In the genomic region with DNA sequence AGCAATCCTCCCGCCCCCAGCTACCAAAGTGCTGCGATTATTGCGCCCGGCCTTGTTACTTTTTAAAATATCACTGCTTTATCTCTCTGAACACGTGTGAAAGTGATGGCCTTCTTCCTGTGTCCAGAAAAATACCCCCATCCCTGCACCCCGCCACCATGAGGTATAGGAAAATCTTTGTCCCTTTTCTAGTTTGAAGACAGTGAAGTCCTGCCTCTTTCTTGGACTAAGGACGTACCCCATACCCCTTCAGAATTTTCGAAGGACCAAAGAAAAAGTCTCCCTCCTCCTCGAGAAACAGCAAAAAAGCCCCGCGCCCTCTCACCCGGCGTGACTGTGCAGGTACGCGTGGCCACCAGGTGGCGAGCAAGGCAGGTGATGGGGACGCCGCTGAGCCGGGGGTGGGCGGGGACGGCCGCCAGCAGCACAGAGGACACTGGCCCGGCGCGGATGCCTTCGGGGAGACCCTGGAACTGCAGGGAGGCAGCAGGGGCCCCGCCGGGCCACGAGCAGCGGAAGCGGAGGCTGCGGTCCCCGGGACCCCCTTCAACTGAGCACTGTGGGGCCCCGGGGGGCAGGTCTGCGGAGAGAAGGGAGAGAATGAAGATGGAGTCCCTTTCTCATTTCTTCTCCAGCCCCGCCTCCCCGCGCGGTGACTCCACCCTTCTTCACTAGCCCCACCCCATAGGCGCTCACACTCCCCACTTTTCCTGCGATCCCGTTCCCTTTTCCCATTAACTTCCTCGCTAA, we compare ENCODE assay signal across 8 cellular contexts. TPM values are rescaled to one million over a fixed set of nuclear protein-coding genes. Genes with fewer than 3 reads are reported as not detected.
DNase-seq lines count a peak whose midpoint lies in the region; ATAC-seq and TF ChIP-seq lines count a peak whose summit lies in the region.

No MANE protein-coding gene starts in this region.

- TF ChIP-seq CTCF in lung (IDR thresholded peaks at IDR 0.05; ENCODE audit: control extremely low read depth, extremely low read depth): peak; percentile 76

- no peaks in the 10 kb centered on the region for H3K9me3 Mint-ChIP-seq in activated CD4-positive, alpha-beta memory T cell treated with anti-CD3 and anti-CD28 coated beads, Interleukin-2, amount 10 ng/mL, durations not matched to agents 7 days and 5 days

- H3K27me3 Mint-ChIP-seq in activated CD4-positive, alpha-beta memory T cell treated with anti-CD3 and anti-CD28 coated beads, Interleukin-2, amount 10 ng/mL, durations not matched to agents 7 days and 5 days: peaks cover 9% of the 10 kb centered on the region

- DNase-seq in SIG-M5 treated with dmso at 0.1 percent for 504 hours (lab: John Stamatoyannopoulos, UW; ENCODE audit: unreplicated experiment) (peak; percentile 72), SIG-M5 (lab: John Stamatoyannopoulos, UW) (no peak), NCI-H748 (lab: John Stamatoyannopoulos, UW; ENCODE audit: unreplicated experiment) (peak; percentile 79), lung (ENCODE audit: low spot score) (peak; percentile 82)
- DNase-seq in activated CD4-positive, alpha-beta memory T cell treated with anti-CD3 and anti-CD28 coated beads, Interleukin-2, amount 10 ng/mL, durations not matched to agents 7 days and 5 days: peak; percentile 90
- peak; percentile 53 to 82 (median 65) for DNase-seq in stimulated activated CD4-positive, alpha-beta T cell treated with anti-CD3 and anti-CD28 coated beads, TNF-alpha, amount 100 ng/mL, for 1 hour (ENCODE audit: low read depth in 3 of 3, low spot score in 1 of 3)

- H3K27ac ChIP-seq in ectodermal cell (ENCODE audit: insufficient read depth, low read depth, low read length, poor library complexity, severe bottlenecking) (peak overlapping the region; percentile 67), lung (ENCODE audit: low read depth in 1 of 2, low read length in 1 of 2) (peak overlapping the region in 1 of 2 donors; percentile 59)

- no peaks in the 10 kb centered on the region for H3K36me3 ChIP-seq in ectodermal cell (ENCODE audit: control insufficient read depth, insufficient read depth, low read length)
- no peaks in the 10 kb centered on the region for H3K36me3 ChIP-seq in lung (ENCODE audit: control insufficient read depth in 2 of 2, insufficient read depth in 2 of 2, low read length in 2 of 2)

- H3K36me3 Mint-ChIP-seq in activated CD4-positive, alpha-beta memory T cell treated with anti-CD3 and anti-CD28 coated beads, Interleukin-2, amount 10 ng/mL, durations not matched to agents 7 days and 5 days (ENCODE audit: low read depth): no peaks in the 10 kb centered on the region

- CTCF ChIA-PET in activated CD4-positive, alpha-beta memory T cell treated with anti-CD3 and anti-CD28 coated beads, Interleukin-2, amount 10 ng/mL, durations not matched to agents 7 days and 5 days (lab: Charles Lee): interaction anchor here (0.7 to 5.0 kb wide), 19 partner anchors 10 to 323 kb away, joined by 3 to 33 read pairs (median 6); a partner anchor contains a TSS

- H3K4me3 Mint-ChIP-seq in activated CD4-positive, alpha-beta memory T cell treated with anti-CD3 and anti-CD28 coated beads, Interleukin-2, amount 10 ng/mL, durations not matched to agents 7 days and 5 days: peak overlapping the region; percentile 89

- POLR2A ChIA-PET in activated CD4-positive, alpha-beta memory T cell treated with anti-CD3 and anti-CD28 coated beads, Interleukin-2, amount 10 ng/mL, durations not matched to agents 7 days and 5 days (lab: Charles Lee): interaction anchor here (0.7 to 5.2 kb wide), 6 partner anchors 16 to 69 kb away, joined by 3 to 37 read pairs (median 5); a partner anchor contains a TSS

- H3K4me1 Mint-ChIP-seq in activated CD4-positive, alpha-beta memory T cell treated with anti-CD3 and anti-CD28 coated beads, Interleukin-2, amount 10 ng/mL, durations not matched to agents 7 days and 5 days: peaks cover 12% of the 10 kb centered on the region

- H3K4me1 ChIP-seq in ectodermal cell (ENCODE audit: control insufficient read depth, insufficient read depth, low read length) (no peaks in the 10 kb centered on the region), lung (ENCODE audit: control insufficient read depth in 2 of 2, insufficient read depth in 2 of 2, low read length in 2 of 2) (no peaks in the 10 kb centered on the region)

- H3K27ac Mint-ChIP-seq in activated CD4-positive, alpha-beta memory T cell treated with anti-CD3 and anti-CD28 coated beads, Interleukin-2, amount 10 ng/mL, durations not matched to agents 7 days and 5 days: peak overlapping the region; percentile 76

- H3K4me3 ChIP-seq in ectodermal cell (ENCODE audit: insufficient read depth, low read depth, low read length) (peak overlapping the region; percentile 60), lung (peak overlapping the region; percentile 47)

- ATAC-seq in HG02973 (IDR thresholded peaks at IDR 0.05; ENCODE audit: unreplicated experiment): peak; percentile 63
- ATAC-seq in lung (ENCODE audit: insufficient read depth, low FRiP score): peak; percentile 65

- H3K9me3 ChIP-seq in ectodermal cell (ENCODE audit: control insufficient read depth, low read length) (no peaks in the 10 kb centered on the region), lung (ENCODE audit: control insufficient read depth in 2 of 2, insufficient read depth in 1 of 2, low read length in 1 of 2) (no peaks in the 10 kb centered on the region)

- H3K27me3 ChIP-seq in ectodermal cell (ENCODE audit: control insufficient read depth, insufficient read depth, low read length, poor library complexity, severe bottlenecking): peaks cover 24% of the 10 kb centered on the region
- H3K27me3 ChIP-seq in lung (ENCODE audit: control insufficient read depth, insufficient read depth): no peaks in the 10 kb centered on the region

- WGBS in ectodermal cell, 2 experiments: 11 to 12% methylated on average over 43 of the region's 43 CpGs
- 3% methylated on average over 36 to 43 of the region's 43 CpGs for WGBS in lung, 2 donors

RNA-seq across cellular contexts. Expression of a gene that starts 3.2 kb away (rescaled TPM):
- 1 to 10 TPM; 2.3 to 2.5 TPM for total RNA-seq in activated CD4-positive, alpha-beta memory T cell treated with anti-CD3 and anti-CD28 coated beads, Interleukin-2, amount 10 ng/mL, durations not matched to agents 7 days and 5 days
- polyA plus RNA-seq in ectodermal cell (2013, experiment 1 of 4): 10.4 TPM
- 10.0 TPM for polyA plus RNA-seq in ectodermal cell (2013, experiment 2 of 4)
- polyA plus RNA-seq in ectodermal cell (2013, experiment 3 of 4): 9.6 TPM
- polyA plus RNA-seq in ectodermal cell (2013, experiment 4 of 4): 11.3 TPM
- 1 to 10 TPM in 1 of 2 donors, under 1 TPM in 1; 0.57 to 3.1 TPM for total RNA-seq in lung
- polyA plus RNA-seq in lung: 1 to 10 TPM; 1.8 to 3.7 TPM

RNA-seq across cellular contexts. Expression of a gene that starts 27.3 kb away (rescaled TPM):
- total RNA-seq in activated CD4-positive, alpha-beta memory T cell treated with anti-CD3 and anti-CD28 coated beads, Interleukin-2, amount 10 ng/mL, durations not matched to agents 7 days and 5 days: under 1 TPM; 0.68 to 0.81 TPM
- polyA plus RNA-seq in ectodermal cell (2013, experiment 1 of 4): 54.0 TPM
- polyA plus RNA-seq in ectodermal cell (2013, experiment 2 of 4): 60.2 TPM
- polyA plus RNA-seq in ectodermal cell (2013, experiment 3 of 4): 53.3 TPM
- polyA plus RNA-seq in ectodermal cell (2013, experiment 4 of 4): 61.4 TPM
- under 1 TPM; 0.09 to 0.43 TPM for total RNA-seq in lung
- polyA plus RNA-seq in lung: under 1 TPM in 1 of 2 donors, not detected in 1; 0.18 TPM

RNA-seq across cellular contexts. Expression of a gene that starts 27.4 kb away (rescaled TPM):
- total RNA-seq in activated CD4-positive, alpha-beta memory T cell treated with anti-CD3 and anti-CD28 coated beads, Interleukin-2, amount 10 ng/mL, durations not matched to agents 7 days and 5 days: 100 to 1,000 TPM; 126 to 131 TPM
- polyA plus RNA-seq in ectodermal cell (2013, experiment 1 of 4): 45.3 TPM
- 38.9 TPM for polyA plus RNA-seq in ectodermal cell (2013, experiment 2 of 4)
- 38.3 TPM for polyA plus RNA-seq in ectodermal cell (2013, experiment 3 of 4)
- polyA plus RNA-seq in ectodermal cell (2013, experiment 4 of 4): 40.9 TPM
- 100 to 1,000 TPM in 1 of 2 donors, 10 to 100 TPM in 1; 36.8 to 101 TPM for total RNA-seq in lung
- 100 to 1,000 TPM; 104 to 118 TPM for polyA plus RNA-seq in lung

RNA-seq across cellular contexts. Expression of a gene that starts 30.1 kb away (rescaled TPM):
- 1 to 10 TPM; 6.4 to 8.2 TPM for total RNA-seq in activated CD4-positive, alpha-beta memory T cell treated with anti-CD3 and anti-CD28 coated beads, Interleukin-2, amount 10 ng/mL, durations not matched to agents 7 days and 5 days
- 3.9 TPM for polyA plus RNA-seq in ectodermal cell (2013, experiment 1 of 4)
- 2.1 TPM for polyA plus RNA-seq in ectodermal cell (2013, experiment 2 of 4)
- 3.0 TPM for polyA plus RNA-seq in ectodermal cell (2013, experiment 3 of 4)
- polyA plus RNA-seq in ectodermal cell (2013, experiment 4 of 4): 5.4 TPM
- total RNA-seq in lung: under 1 TPM in 1 of 2 donors, not detected in 1; 0.92 TPM
- under 1 TPM; 0.45 to 0.66 TPM for polyA plus RNA-seq in lung

RNA-seq across cellular contexts. Expression of a gene that starts 33.7 kb away (rescaled TPM):
- 100 to 1,000 TPM; 417 to 428 TPM for total RNA-seq in activated CD4-positive, alpha-beta memory T cell treated with anti-CD3 and anti-CD28 coated beads, Interleukin-2, amount 10 ng/mL, durations not matched to agents 7 days and 5 days
- polyA plus RNA-seq in ectodermal cell (2013, experiment 1 of 4): not detected
- not detected for polyA plus RNA-seq in ectodermal cell (2013, experiment 2 of 4)
- not detected for polyA plus RNA-seq in ectodermal cell (2013, experiment 3 of 4)
- polyA plus RNA-seq in ectodermal cell (2013, experiment 4 of 4): not detected
- 10 to 100 TPM; 12.7 to 16.9 TPM for total RNA-seq in lung
- polyA plus RNA-seq in lung: 100 to 1,000 TPM in 1 of 2 donors, 10 to 100 TPM in 1; 12.7 to 328 TPM
